39 cellular contexts compared by ENCODE assay signal in the genomic region with DNA sequence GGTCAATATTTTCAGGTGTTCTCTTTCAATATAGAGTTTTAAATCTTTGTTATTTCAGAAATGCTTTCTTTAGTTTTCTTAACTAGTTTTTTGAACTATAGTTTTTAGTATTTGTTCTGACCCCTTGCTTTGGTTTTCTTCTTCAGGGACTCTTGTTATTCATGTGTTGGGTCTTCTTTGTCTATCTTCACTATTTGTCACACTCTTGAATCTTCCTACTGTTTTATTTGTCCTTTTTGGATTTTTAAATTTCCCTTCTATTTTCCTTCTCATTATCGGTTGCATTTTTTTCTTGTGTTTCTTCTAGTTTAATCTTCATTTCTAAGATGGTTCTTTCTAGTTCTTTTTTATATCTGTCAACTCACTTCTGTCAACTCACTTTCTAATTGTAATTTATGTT. TPM values are rescaled to one million over a fixed set of nuclear protein-coding genes. Genes with fewer than 3 reads are reported as not detected.
"Had no signal": no experiment of that assay in that cellular context is flagged by ENCODE, and none has a peak within 500 bp of the region (broad histone marks: within the 10 kb centered on the region; RNA-seq: fewer than 3 reads in every experiment).

No MANE protein-coding gene starts in this region.

- H3K36me3 ChIP-seq: MG63 had no signal

- DNase-seq: Karpas-422, Kasumi-1, MG63, MM.1S, MV-4-11, NCI-H1048, NCI-H1092, NCI-H1092 treated with DMSO at 0.1 percent for 48 hours, NCI-H1105, NCI-H1105 treated with DMSO at 0.1 percent for 48 hours, NCI-H1417, NCI-H1417 treated with DMSO at 0.1 percent for 48 hours, NCI-H1436, NCI-H1436 treated with DMSO at 0.1 percent for 48 hours, NCI-H146, NCI-H1694, NCI-H1694 treated with DMSO at 0.1 percent for 48 hours, NCI-H187, NCI-H187 treated with DMSO at 0.1 percent for 48 hours, NCI-H1930, NCI-H2029, NCI-H2029 treated with DMSO at 0.1 percent for 48 hours, NCI-H2081, NCI-H2081 treated with DMSO at 0.1 percent for 48 hours, NCI-H2107, NCI-H2171, NCI-H2171 treated with DMSO at 0.1 percent for 48 hours, NCI-H2227 treated with DMSO at 0.1 percent for 48 hours, NCI-H226, NCI-H345, NCI-H446, NCI-H446 treated with DMSO at 0.1 percent for 48 hours, NCI-H510A, NCI-H510A treated with DMSO at 0.1 percent for 48 hours, NCI-H526 had no signal

- H3K27me3 ChIP-seq: MG63 had no signal

- H3K4me3 ChIP-seq: MG63 had no signal

RNA-seq across cellular contexts. Expression of a gene that starts 42.2 kb away (rescaled TPM):
- total RNA-seq: LHCN-M2, M059J, MCF 10A, NCI-H460 had no signal
